In the genomic region with DNA sequence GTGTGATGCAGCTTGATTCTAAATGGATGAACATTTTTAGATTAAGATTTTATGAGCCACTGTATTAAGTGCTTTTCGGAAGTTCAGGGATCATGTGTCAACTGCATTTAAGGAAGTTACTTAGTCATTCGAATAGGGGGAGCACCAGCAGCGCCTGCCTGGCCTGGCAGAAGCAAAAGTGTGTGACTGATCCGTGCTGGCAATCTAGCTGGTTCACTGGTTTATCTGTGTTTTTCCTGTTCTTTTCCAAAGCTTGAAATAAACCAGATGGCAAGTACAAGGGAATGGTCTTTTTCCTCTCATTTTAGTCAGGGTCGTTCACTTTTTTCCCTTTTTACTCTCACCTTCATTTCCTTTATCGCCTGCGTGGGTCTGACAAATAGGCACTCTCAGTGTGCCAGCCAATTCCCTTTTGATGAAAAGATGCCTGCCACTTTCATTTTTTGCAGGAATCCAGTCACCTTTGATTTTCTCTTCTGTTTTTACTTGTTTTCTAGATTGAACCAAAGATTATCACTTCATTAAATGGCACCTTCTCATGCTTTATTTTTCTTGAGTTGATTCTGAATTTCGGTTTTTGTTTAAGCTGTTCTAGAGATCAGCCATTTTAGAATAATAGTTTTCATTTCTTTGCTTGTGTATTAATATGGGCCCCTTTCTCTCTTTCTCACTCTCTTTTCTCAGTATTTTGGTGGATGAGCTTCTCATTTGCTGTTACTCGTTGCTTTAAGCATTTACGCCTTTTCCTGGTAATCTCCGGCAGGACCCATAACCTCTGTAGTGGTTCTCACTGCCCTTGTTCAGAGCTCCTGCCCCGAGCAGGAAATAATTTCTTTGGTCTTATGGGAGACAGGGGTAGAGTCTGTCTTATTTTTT, we compare ENCODE assay signal across 1 cellular context.
TF ChIP-seq lines count a peak whose summit lies in the region.

No MANE protein-coding gene starts in this region.

TF ChIP-seq in K562, 482 proteins besides CTCF, POLR2A, EP300 and RAD21 (continued from another document):
- TF ChIP-seq, protein P1, sequence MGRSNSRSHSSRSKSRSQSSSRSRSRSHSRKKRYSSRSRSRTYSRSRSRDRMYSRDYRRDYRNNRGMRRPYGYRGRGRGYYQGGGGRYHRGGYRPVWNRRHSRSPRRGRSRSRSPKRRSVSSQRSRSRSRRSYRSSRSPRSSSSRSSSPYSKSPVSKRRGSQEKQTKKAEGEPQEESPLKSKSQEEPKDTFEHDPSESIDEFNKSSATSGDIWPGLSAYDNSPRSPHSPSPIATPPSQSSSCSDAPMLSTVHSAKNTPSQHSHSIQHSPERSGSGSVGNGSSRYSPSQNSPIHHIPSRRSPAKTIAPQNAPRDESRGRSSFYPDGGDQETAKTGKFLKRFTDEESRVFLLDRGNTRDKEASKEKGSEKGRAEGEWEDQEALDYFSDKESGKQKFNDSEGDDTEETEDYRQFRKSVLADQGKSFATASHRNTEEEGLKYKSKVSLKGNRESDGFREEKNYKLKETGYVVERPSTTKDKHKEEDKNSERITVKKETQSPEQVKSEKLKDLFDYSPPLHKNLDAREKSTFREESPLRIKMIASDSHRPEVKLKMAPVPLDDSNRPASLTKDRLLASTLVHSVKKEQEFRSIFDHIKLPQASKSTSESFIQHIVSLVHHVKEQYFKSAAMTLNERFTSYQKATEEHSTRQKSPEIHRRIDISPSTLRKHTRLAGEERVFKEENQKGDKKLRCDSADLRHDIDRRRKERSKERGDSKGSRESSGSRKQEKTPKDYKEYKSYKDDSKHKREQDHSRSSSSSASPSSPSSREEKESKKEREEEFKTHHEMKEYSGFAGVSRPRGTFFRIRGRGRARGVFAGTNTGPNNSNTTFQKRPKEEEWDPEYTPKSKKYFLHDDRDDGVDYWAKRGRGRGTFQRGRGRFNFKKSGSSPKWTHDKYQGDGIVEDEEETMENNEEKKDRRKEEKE (IDR thresholded peaks at IDR 0.05; ENCODE audit: borderline replicate concordance in 1 of 2, control insufficient read depth in 1 of 2, low read depth in 2 of 2, low read length in 1 of 2): no peak
- TF ChIP-seq ELF2 (CRISPR knock-in tag; IDR thresholded peaks at IDR 0.05) (no peak), NFRKB (IDR thresholded peaks at IDR 0.05; ENCODE audit: low read depth) (0 out of 2 replicates have a peak, but pooled peaks have one; percentile 61), MAFK (IDR thresholded peaks at IDR 0.05; ENCODE audit: low read length) (peak; percentile 39; the same call in 1 of the 2 replicates), CXXC5 (CRISPR knock-in tag; IDR thresholded peaks at IDR 0.05) (peak; percentile 17; the same call in 1 of the 2 replicates), RAD51 (IDR thresholded peaks at IDR 0.05; ENCODE audit: borderline replicate concordance, low read depth) (no peak), NFXL1 (CRISPR knock-in tag; IDR thresholded peaks at IDR 0.05) (no peak), SIN3A (IDR thresholded peaks at IDR 0.05; ENCODE audit: borderline replicate concordance in 2 of 2, control insufficient read depth in 1 of 2, low read depth in 2 of 2, low read length in 2 of 2) (no peak), DPF2 (IDR thresholded peaks at IDR 0.05) (peak; percentile 65), TAF1 (IDR thresholded peaks at IDR 0.05; ENCODE audit: control insufficient read depth, extremely low read depth, insufficient read depth, low read length, severe bottlenecking) (peak; percentile 41), NCOA2 (IDR thresholded peaks at IDR 0.05; ENCODE audit: partially characterized antibody in 2 of 2) (no peak), TCF7L2 (IDR thresholded peaks at IDR 0.05; ENCODE audit: low read depth, low read length) (no peak), HDAC1 (IDR thresholded peaks at IDR 0.05) (peak in 1 of 2 experiments; percentile 42; a peak in 1 of 4 replicates), NRF1 (conservative IDR thresholded peaks at IDR 0.05 in 1 of 2, IDR thresholded peaks at IDR 0.05 in 1 of 2) (peak; percentile 32 to 48; a peak in 3 of 4 replicates), ZNF12 (CRISPR knock-in tag; IDR thresholded peaks at IDR 0.05) (no peak), ZBTB8A (IDR thresholded peaks at IDR 0.05; ENCODE audit: partially characterized antibody) (no peak), CBFA2T2 (conservative IDR thresholded peaks at IDR 0.05) (no peak), RB1 (IDR thresholded peaks at IDR 0.05; ENCODE audit: low read depth) (no peak), MTA3 (IDR thresholded peaks at IDR 0.05; ENCODE audit: borderline replicate concordance) (0 out of 2 replicates have a peak, but pooled peaks have one; percentile 48), ZNF143 (CRISPR knock-in tag; IDR thresholded peaks at IDR 0.05) (no peak), PHF8 (IDR thresholded peaks at IDR 0.05; ENCODE audit: borderline replicate concordance, low read length) (peak; percentile 17; the same call in 1 of the 2 replicates), NR1H2 (CRISPR knock-in tag; IDR thresholded peaks at IDR 0.05) (no peak), FOSL1 (tag; conservative IDR thresholded peaks at IDR 0.05) (peak; percentile 38; the same call in 1 of the 2 replicates), JUND (IDR thresholded peaks at IDR 0.05; ENCODE audit: borderline replicate concordance, low read depth, low read length) (peak; percentile 41; the same call in 1 of the 2 replicates), JUND (tag; IDR thresholded peaks at IDR 0.05; ENCODE audit: borderline replicate concordance, low read depth, low read length) (no peak), TBL1XR1 (IDR thresholded peaks at IDR 0.05; ENCODE audit: low read length in 2 of 2) (0 out of 4 replicates have a peak, but pooled peaks of 1 of the 2 experiments have one; percentile 11), BACH1 (tag; IDR thresholded peaks at IDR 0.05) (peak; percentile 68; the same call in 1 of the 2 replicates), HDGF (IDR thresholded peaks at IDR 0.05) (no peak), ZNF140 (CRISPR knock-in tag; IDR thresholded peaks at IDR 0.05) (no peak), ZBTB17 (CRISPR knock-in tag; IDR thresholded peaks at IDR 0.05) (0 out of 2 replicates have a peak, but pooled peaks have one; percentile 42)
- TF ChIP-seq, protein P2, sequence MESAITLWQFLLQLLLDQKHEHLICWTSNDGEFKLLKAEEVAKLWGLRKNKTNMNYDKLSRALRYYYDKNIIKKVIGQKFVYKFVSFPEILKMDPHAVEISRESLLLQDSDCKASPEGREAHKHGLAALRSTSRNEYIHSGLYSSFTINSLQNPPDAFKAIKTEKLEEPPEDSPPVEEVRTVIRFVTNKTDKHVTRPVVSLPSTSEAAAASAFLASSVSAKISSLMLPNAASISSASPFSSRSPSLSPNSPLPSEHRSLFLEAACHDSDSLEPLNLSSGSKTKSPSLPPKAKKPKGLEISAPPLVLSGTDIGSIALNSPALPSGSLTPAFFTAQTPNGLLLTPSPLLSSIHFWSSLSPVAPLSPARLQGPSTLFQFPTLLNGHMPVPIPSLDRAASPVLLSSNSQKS (CRISPR knock-in tag; IDR thresholded peaks at IDR 0.05): no peak
- TF ChIP-seq, protein P3, sequence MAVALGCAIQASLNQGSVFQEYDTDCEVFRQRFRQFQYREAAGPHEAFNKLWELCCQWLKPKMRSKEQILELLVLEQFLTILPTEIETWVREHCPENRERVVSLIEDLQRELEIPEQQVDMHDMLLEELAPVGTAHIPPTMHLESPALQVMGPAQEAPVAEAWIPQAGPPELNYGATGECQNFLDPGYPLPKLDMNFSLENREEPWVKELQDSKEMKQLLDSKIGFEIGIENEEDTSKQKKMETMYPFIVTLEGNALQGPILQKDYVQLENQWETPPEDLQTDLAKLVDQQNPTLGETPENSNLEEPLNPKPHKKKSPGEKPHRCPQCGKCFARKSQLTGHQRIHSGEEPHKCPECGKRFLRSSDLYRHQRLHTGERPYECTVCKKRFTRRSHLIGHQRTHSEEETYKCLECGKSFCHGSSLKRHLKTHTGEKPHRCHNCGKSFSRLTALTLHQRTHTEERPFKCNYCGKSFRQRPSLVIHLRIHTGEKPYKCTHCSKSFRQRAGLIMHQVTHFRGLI (CRISPR knock-in tag; IDR thresholded peaks at IDR 0.05): no peak
- TF ChIP-seq, protein P4, sequence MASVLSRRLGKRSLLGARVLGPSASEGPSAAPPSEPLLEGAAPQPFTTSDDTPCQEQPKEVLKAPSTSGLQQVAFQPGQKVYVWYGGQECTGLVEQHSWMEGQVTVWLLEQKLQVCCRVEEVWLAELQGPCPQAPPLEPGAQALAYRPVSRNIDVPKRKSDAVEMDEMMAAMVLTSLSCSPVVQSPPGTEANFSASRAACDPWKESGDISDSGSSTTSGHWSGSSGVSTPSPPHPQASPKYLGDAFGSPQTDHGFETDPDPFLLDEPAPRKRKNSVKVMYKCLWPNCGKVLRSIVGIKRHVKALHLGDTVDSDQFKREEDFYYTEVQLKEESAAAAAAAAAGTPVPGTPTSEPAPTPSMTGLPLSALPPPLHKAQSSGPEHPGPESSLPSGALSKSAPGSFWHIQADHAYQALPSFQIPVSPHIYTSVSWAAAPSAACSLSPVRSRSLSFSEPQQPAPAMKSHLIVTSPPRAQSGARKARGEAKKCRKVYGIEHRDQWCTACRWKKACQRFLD (CRISPR knock-in tag; IDR thresholded peaks at IDR 0.05): 0 out of 2 replicates have a peak, but pooled peaks have one; percentile 55
- TF ChIP-seq, protein P5, sequence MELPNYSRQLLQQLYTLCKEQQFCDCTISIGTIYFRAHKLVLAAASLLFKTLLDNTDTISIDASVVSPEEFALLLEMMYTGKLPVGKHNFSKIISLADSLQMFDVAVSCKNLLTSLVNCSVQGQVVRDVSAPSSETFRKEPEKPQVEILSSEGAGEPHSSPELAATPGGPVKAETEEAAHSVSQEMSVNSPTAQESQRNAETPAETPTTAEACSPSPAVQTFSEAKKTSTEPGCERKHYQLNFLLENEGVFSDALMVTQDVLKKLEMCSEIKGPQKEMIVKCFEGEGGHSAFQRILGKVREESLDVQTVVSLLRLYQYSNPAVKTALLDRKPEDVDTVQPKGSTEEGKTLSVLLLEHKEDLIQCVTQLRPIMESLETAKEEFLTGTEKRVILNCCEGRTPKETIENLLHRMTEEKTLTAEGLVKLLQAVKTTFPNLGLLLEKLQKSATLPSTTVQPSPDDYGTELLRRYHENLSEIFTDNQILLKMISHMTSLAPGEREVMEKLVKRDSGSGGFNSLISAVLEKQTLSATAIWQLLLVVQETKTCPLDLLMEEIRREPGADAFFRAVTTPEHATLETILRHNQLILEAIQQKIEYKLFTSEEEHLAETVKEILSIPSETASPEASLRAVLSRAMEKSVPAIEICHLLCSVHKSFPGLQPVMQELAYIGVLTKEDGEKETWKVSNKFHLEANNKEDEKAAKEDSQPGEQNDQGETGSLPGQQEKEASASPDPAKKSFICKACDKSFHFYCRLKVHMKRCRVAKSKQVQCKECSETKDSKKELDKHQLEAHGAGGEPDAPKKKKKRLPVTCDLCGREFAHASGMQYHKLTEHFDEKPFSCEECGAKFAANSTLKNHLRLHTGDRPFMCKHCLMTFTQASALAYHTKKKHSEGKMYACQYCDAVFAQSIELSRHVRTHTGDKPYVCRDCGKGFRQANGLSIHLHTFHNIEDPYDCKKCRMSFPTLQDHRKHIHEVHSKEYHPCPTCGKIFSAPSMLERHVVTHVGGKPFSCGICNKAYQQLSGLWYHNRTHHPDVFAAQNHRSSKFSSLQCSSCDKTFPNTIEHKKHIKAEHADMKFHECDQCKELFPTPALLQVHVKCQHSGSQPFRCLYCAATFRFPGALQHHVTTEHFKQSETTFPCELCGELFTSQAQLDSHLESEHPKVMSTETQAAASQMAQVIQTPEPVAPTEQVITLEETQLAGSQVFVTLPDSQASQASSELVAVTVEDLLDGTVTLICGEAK (IDR thresholded peaks at IDR 0.05): 0 out of 2 replicates have a peak, but pooled peaks have one; percentile 21
- TF ChIP-seq, protein P5 (CRISPR knock-in tag; IDR thresholded peaks at IDR 0.05): no peak
- TF ChIP-seq, protein P6, sequence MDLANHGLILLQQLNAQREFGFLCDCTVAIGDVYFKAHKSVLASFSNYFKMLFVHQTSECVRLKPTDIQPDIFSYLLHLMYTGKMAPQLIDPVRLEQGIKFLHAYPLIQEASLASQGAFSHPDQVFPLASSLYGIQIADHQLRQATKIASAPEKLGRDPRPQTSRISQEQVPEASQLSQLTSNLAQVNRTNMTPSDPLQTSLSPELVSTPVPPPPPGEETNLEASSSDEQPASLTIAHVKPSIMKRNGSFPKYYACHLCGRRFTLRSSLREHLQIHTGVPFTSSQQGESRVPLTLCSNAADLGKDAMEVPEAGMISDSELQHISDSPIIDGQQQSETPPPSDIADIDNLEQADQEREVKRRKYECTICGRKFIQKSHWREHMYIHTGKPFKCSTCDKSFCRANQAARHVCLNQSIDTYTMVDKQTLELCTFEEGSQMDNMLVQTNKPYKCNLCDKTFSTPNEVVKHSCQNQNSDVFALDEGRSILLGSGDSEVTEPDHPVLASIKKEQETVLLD (IDR thresholded peaks at IDR 0.05): 0 out of 2 replicates have a peak, but pooled peaks have one; percentile 17
- TF ChIP-seq, protein P7, sequence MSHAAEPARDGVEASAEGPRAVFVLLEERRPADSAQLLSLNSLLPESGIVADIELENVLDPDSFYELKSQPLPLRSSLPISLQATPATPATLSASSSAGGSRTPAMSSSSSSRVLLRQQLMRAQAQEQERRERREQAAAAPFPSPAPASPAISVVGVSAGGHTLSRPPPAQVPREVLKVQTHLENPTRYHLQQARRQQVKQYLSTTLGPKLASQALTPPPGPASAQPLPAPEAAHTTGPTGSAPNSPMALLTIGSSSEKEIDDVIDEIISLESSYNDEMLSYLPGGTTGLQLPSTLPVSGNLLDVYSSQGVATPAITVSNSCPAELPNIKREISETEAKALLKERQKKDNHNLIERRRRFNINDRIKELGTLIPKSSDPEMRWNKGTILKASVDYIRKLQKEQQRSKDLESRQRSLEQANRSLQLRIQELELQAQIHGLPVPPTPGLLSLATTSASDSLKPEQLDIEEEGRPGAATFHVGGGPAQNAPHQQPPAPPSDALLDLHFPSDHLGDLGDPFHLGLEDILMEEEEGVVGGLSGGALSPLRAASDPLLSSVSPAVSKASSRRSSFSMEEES (CRISPR knock-in tag; IDR thresholded peaks at IDR 0.05): no peak
